In genomic region chr13:99900960-99901359, GRCh38 we compare ENCODE assay signal across 14 cellular contexts.
DNase-seq lines count a peak whose midpoint lies in the region; ATAC-seq, FAIRE-seq and TF ChIP-seq lines count a peak whose summit lies in the region.
"Had no signal": no experiment of that assay in that cellular context is flagged by ENCODE, and none has a peak within 500 bp of the region (broad histone marks: within the 10 kb centered on the region; RNA-seq: fewer than 3 reads in every experiment).

No MANE protein-coding gene starts in this region.

- H3K36me3 ChIP-seq in H7 (replicated peaks; ENCODE audit: control insufficient read depth, insufficient read depth, low read length) (no peaks in the 10 kb centered on the region), H1 (ENCODE audit: control insufficient read depth in 2 of 4, insufficient read depth in 4 of 4, low read length in 3 of 4) (no peaks in the 10 kb centered on the region), neuronal stem cell (replicated peaks in 1 of 2; ENCODE audit: control insufficient read depth in 2 of 2, insufficient read depth in 2 of 2, low read length in 2 of 2) (no peaks in the 10 kb centered on the region), testis (ENCODE audit: low read depth, missing control alignments) (no peaks in the 10 kb centered on the region)

- TF ChIP-seq EP300 in H1 (IDR thresholded peaks at IDR 0.05; ENCODE audit: borderline replicate concordance in 1 of 2, low read depth in 2 of 2, low read length in 2 of 2) = no peak

- no peak for FAIRE-seq in H1 (lab: Jason Lieb, UNC)

- H3K27ac ChIP-seq in H1 (ENCODE audit: low read depth, low read length) = no peak overlapping the region
- no peak overlapping the region for H3K27ac ChIP-seq in neuronal stem cell (replicated peaks; ENCODE audit: low read length)
- H3K27ac ChIP-seq in testis = no peak overlapping the region
- H3K27ac ChIP-seq: BLaER1 treated with 17β-estradiol and CSF1 and Interleukin-3, amounts not matched to agents 10 nM and 100 nM; HL-60 had no signal

- H3K79me1 ChIP-seq in H1 (ENCODE audit: low read depth, low read length) = no peaks in the 10 kb centered on the region
- H3K79me1 ChIP-seq in neuronal stem cell (ENCODE audit: low read depth, low read length) = no peaks in the 10 kb centered on the region

- H4K5ac ChIP-seq in H1 (ENCODE audit: insufficient read length, low read depth, low read length) = no peak overlapping the region

- peaks cover 1% of the 10 kb centered on the region; the same call in 1 of the 2 replicates for H3K27me3 ChIP-seq in H7 (ENCODE audit: control insufficient read depth, insufficient read depth, low read length)
- peaks cover 0 to 5% (median 2%) of the 10 kb centered on the region in 4 experiments; a peak in 3 of 7 replicates for H3K27me3 ChIP-seq in H1 (replicated peaks in 1 of 4; ENCODE audit: control insufficient read depth in 3 of 4, extremely low read depth in 1 of 4, insufficient read depth in 3 of 4, low read length in 3 of 4)
- no peaks in the 10 kb centered on the region for H3K27me3 ChIP-seq in neuronal stem cell (ENCODE audit: control insufficient read depth in 3 of 3, insufficient read depth in 3 of 3, low read depth in 1 of 3, low read length in 3 of 3)
- no peaks in the 10 kb centered on the region for H3K27me3 ChIP-seq in testis

- H3K4me1 ChIP-seq in H1 (replicated peaks in 1 of 4; ENCODE audit: control insufficient read depth in 3 of 4, insufficient read depth in 4 of 4, low read length in 3 of 4) (peaks cover 0 to 5% (median 1%) of the 10 kb centered on the region in 4 experiments; a peak in 2 of 7 replicates), neuronal stem cell (ENCODE audit: control insufficient read depth in 2 of 2, insufficient read depth in 1 of 2, low read depth in 1 of 2, low read length in 2 of 2) (peaks cover 2 to 5% of the 10 kb centered on the region in 2 donors), testis (no peaks in the 10 kb centered on the region)

- WGBS in H1 (ENCODE audit: extremely low coverage in 1 of 2, insufficient coverage in 1 of 2, insufficient read length in 1 of 2, insufficient replicate concordance in 2 of 2, low coverage in 1 of 2, low lambda C conversion rate in 2 of 2, missing lambda C conversion rate in 1 of 2), 2 experiments = 91% methylated on average over 8 of the region's 8 CpGs; no CpG with 5 or more reads in 1 of the 2 experiments
- WGBS in neuronal stem cell (ENCODE audit: extremely low coverage in 2 of 2, insufficient read length in 2 of 2, insufficient replicate concordance in 1 of 2), 2 donors = no CpG with 5 or more reads among the region's 8 CpGs
- WGBS in testis, 2 donors = 76 to 78% methylated on average over 8 of the region's 8 CpGs

- DNase-seq in Ammon's horn (ENCODE audit: low spot score) = peak; percentile 42
- peak; percentile 40 for DNase-seq in H7
- DNase-seq in H1 (ENCODE audit: low read depth in 1 of 2, low spot score in 2 of 2) = no peak
- DNase-seq in neuronal stem cell (ENCODE audit: low spot score) = no peak
- no peak for DNase-seq in NCI-H1930 (lab: John Stamatoyannopoulos, UW)
- DNase-seq in testis = no peak
- DNase-seq: 8988T, DMS 273 treated with DMSO at 0.1 percent for 48 hours, IMR-90 had no signal

- no peak overlapping the region for H2BK5ac ChIP-seq in H1 (ENCODE audit: low read depth, low read length)
- H2BK5ac ChIP-seq in neuronal stem cell (ENCODE audit: low read length) = no peak overlapping the region

- H2BK15ac ChIP-seq in H1 (ENCODE audit: low read length) (no peak overlapping the region), neuronal stem cell (ENCODE audit: low read length) (no peak overlapping the region)

- no peak for ATAC-seq in HG02588 (IDR thresholded peaks at IDR 0.05; ENCODE audit: unreplicated experiment)

- H2BK12ac ChIP-seq in H1 (ENCODE audit: low read depth, low read length) (peak overlapping the region; percentile 10; the same call in 1 of the 2 replicates), neuronal stem cell (ENCODE audit: low read length) (no peak overlapping the region)

- TF ChIP-seq CTCF in H1 (IDR thresholded peaks at IDR 0.05; ENCODE audit: control extremely low read depth in 1 of 3, insufficient read depth in 1 of 3, low read depth in 1 of 3, low read length in 3 of 3) (no peak), testis (IDR thresholded peaks at IDR 0.05) (no peak)

- H3K4me3 ChIP-seq in H7 (ENCODE audit: insufficient read depth, low read depth, low read length) = no peak overlapping the region
- H3K4me3 ChIP-seq in H1 (ENCODE audit: extremely low read depth in 1 of 4, insufficient read depth in 2 of 4, low read depth in 3 of 4, low read length in 4 of 4) = no peak overlapping the region
- H3K4me3 ChIP-seq in neuronal stem cell (ENCODE audit: low read length in 2 of 2) = no peak overlapping the region
- H3K4me3 ChIP-seq in testis = no peak overlapping the region
- H3K4me3 ChIP-seq: BLaER1 treated with 17β-estradiol and CSF1 and Interleukin-3, amounts not matched to agents 10 nM and 100 nM; GM23338; K562 had no signal

- no peak overlapping the region; the same call in 1 of the 2 replicates for H3K18ac ChIP-seq in H1 (ENCODE audit: extremely low read depth, low read length)
- no peak overlapping the region for H3K18ac ChIP-seq in neuronal stem cell (ENCODE audit: low read length)

- H2AFZ ChIP-seq in H1 (ENCODE audit: low read length) (no peak overlapping the region), neuronal stem cell (ENCODE audit: low read length) (no peak overlapping the region)
- H2AFZ ChIP-seq: GM23338 had no signal

- H3K14ac ChIP-seq in H1 (ENCODE audit: insufficient read length) (no peak overlapping the region), neuronal stem cell (ENCODE audit: low read length) (no peak overlapping the region)

- CTCF ChIA-PET in H1 (lab: Charles Lee; ENCODE audit: partially characterized antibody) = interaction anchor here (0.7 to 6.9 kb wide), 54 partner anchors 8 to 672 kb away, joined by 3 to 80 read pairs (median 5); no protein-coding TSS in a partner anchor

- H3K23ac ChIP-seq in H1 (ENCODE audit: insufficient read length) (no peak overlapping the region), neuronal stem cell (ENCODE audit: low read depth, low read length, poor library complexity) (no peak overlapping the region)

- H3K9ac ChIP-seq in H1 (replicated peaks in 1 of 4; ENCODE audit: extremely low read depth in 1 of 4, low read depth in 3 of 4, low read length in 3 of 4) (no peak overlapping the region; a peak in 1 of 7 replicates), neuronal stem cell (ENCODE audit: low read depth, low read length, poor library complexity) (no peak overlapping the region)
- H3K9ac ChIP-seq: BLaER1 treated with 17β-estradiol and CSF1 and Interleukin-3, amounts not matched to agents 10 nM and 100 nM had no signal

- H3K4ac ChIP-seq in H1 (replicated peaks; ENCODE audit: insufficient read length, low read depth, low read length) (no peak overlapping the region), neuronal stem cell (ENCODE audit: low read length) (no peak overlapping the region)

- POLR2A ChIA-PET in H1 (lab: Charles Lee; ENCODE audit: partially characterized antibody) = no interaction called here

- H2AK5ac ChIP-seq in H1 (ENCODE audit: low read depth, low read length) (0 out of 2 replicates have a peak overlapping the region, but pooled peaks have one; percentile 58), neuronal stem cell (ENCODE audit: low read depth, low read length) (peak overlapping the region; percentile 3)

- no peaks in the 10 kb centered on the region for H3K79me2 ChIP-seq in H1 (ENCODE audit: control insufficient read depth in 1 of 2, insufficient read depth in 2 of 2, low read length in 2 of 2)

- TF ChIP-seq POLR2A in H1 (IDR thresholded peaks at IDR 0.05; ENCODE audit: control extremely low read depth in 1 of 2, low read depth in 2 of 2, low read length in 2 of 2) (no peak), testis (IDR thresholded peaks at IDR 0.05) (no peak)

- no peak overlapping the region for H3K56ac ChIP-seq in H1 (replicated peaks; ENCODE audit: insufficient read length, low read depth, low read length)

- no peaks in the 10 kb centered on the region for H3K23me2 ChIP-seq in H1 (ENCODE audit: low read depth, low read length)

- TF ChIP-seq RAD21 in H1 (IDR thresholded peaks at IDR 0.05 in 1 of 2, conservative IDR thresholded peaks at IDR 0.05 in 1 of 2; ENCODE audit: low read depth in 2 of 2, low read length in 2 of 2) = no peak

- no peak overlapping the region; the same call in 1 of the 2 replicates for H4K8ac ChIP-seq in H1 (ENCODE audit: extremely low read depth, insufficient read depth, low read length)
- H4K8ac ChIP-seq in neuronal stem cell (ENCODE audit: low read depth, low read length) = no peak overlapping the region

- H4K91ac ChIP-seq in H1 (replicated peaks; ENCODE audit: insufficient read length, low read length) = peak overlapping the region; percentile 7
- no peak overlapping the region for H4K91ac ChIP-seq in neuronal stem cell (ENCODE audit: low read depth, low read length, poor library complexity)

- no peak overlapping the region for H3K4me2 ChIP-seq in H1 (ENCODE audit: insufficient read depth in 1 of 2, low read depth in 2 of 2, low read length in 2 of 2)
- H3K4me2 ChIP-seq in neuronal stem cell (ENCODE audit: insufficient read depth, low read length, poor library complexity, severe bottlenecking) = no peak overlapping the region
- H3K4me2 ChIP-seq: BLaER1 treated with 17β-estradiol and CSF1 and Interleukin-3, amounts not matched to agents 10 nM and 100 nM; GM23338 had no signal

- 0 out of 2 replicates have a peak overlapping the region, but pooled peaks have one; percentile 67 for H2BK20ac ChIP-seq in H1 (ENCODE audit: low read length)

- H3K9me3 ChIP-seq in H1 (ENCODE audit: insufficient read depth in 2 of 2, low read depth in 1 of 2, low read length in 1 of 2) (no peaks in the 10 kb centered on the region), neuronal stem cell (replicated peaks in 1 of 2; ENCODE audit: control insufficient read depth in 2 of 2, insufficient read depth in 1 of 2, low read depth in 1 of 2, low read length in 2 of 2) (peaks cover 0 to 3% of the 10 kb centered on the region in 2 donors), testis (no peaks in the 10 kb centered on the region)

- intact Hi-C loops in testis (cut with DNase I; ENCODE audit: low total_unique reads) = no loop called here

- H4K20me1 ChIP-seq in H1 (replicated peaks in 1 of 2; ENCODE audit: control insufficient read depth in 1 of 2, insufficient read depth in 2 of 2, low read length in 2 of 2) = no peaks in the 10 kb centered on the region
- H4K20me1 ChIP-seq: BLaER1 treated with 17β-estradiol and CSF1 and Interleukin-3, amounts not matched to agents 10 nM and 100 nM had no signal

- H2BK120ac ChIP-seq in H1 (replicated peaks; ENCODE audit: low read depth, low read length) (no peak overlapping the region), neuronal stem cell (ENCODE audit: low read depth, low read length) (no peak overlapping the region)

TF ChIP-seq in H1, 55 proteins besides CTCF, POLR2A, EP300 and RAD21 (continues in another document):
- TF ChIP-seq JUND (IDR thresholded peaks at IDR 0.05; ENCODE audit: low read length) = no peak
- no peak for TF ChIP-seq SP2 (IDR thresholded peaks at IDR 0.05; ENCODE audit: low read length)
- no peak for TF ChIP-seq GTF2F1 (IDR thresholded peaks at IDR 0.05; ENCODE audit: borderline replicate concordance, low read depth, low read length)
- TF ChIP-seq CHD2 (IDR thresholded peaks at IDR 0.05; ENCODE audit: low read length) = no peak
- TF ChIP-seq POLR2AphosphoS5 (IDR thresholded peaks at IDR 0.05; ENCODE audit: low read depth, low read length) = no peak
- no peak for TF ChIP-seq ASH2L (IDR thresholded peaks at IDR 0.05; ENCODE audit: low read length)

Comparison
In these comparisons a context has a peak if more than half of its experiments do, and no peak if none do; other contexts are left out.
1. DNase-seq: peak in Ammon's horn (single experiment) and H7 (single experiment); none in H1 (0 of 2), neuronal stem cell (single experiment), NCI-H1930 (0 of 2) and testis (single experiment).